24 cellular contexts compared by ENCODE assay signal in the genomic region with DNA sequence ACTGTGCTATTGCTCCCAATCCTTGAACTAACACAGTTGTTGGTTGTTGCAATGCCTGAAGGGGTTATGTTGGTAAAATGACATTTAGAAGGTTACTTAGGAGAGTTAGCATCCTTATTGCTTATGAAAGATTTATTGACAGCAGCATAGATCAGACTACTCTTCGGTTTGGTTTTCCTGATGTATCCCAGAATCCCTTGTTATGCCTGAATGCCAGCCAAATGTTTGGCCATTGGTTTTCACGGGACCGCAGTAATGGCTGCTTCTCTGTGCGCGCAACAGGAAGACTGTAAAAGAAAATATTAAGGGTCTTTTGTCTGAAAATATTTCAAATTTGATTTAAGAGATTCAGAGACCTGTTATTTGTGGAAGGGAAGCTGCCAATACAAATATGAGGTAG. TPM values are rescaled to one million over a fixed set of nuclear protein-coding genes. Genes with fewer than 3 reads are reported as not detected.
A peak's percentile ranks its signal among the peaks of the same experiment; 100 is the strongest.
DNase-seq lines count a peak whose midpoint lies in the region; ATAC-seq and TF ChIP-seq lines count a peak whose summit lies in the region.
"Had no signal": no experiment of that assay in that cellular context is flagged by ENCODE, and none has a peak within 500 bp of the region (broad histone marks: within the 10 kb centered on the region; RNA-seq: fewer than 3 reads in every experiment).

No MANE protein-coding gene starts in this region.

- TF ChIP-seq POLR2A in gastroesophageal sphincter (IDR thresholded peaks at IDR 0.05) (no peak), sigmoid colon (IDR thresholded peaks at IDR 0.05) (no peak)

- no peaks in the 10 kb centered on the region for H3K27me3 ChIP-seq in right cardiac atrium (ENCODE audit: control insufficient read depth, insufficient read depth)
- no peaks in the 10 kb centered on the region for H3K27me3 ChIP-seq in gastroesophageal sphincter
- no peaks in the 10 kb centered on the region for H3K27me3 ChIP-seq in sigmoid colon
- H3K27me3 ChIP-seq: pancreas, upper lobe of right lung had no signal

- peaks cover 2% of the 10 kb centered on the region for H3K4me1 ChIP-seq in right cardiac atrium (ENCODE audit: control insufficient read depth, insufficient read depth, low read length)
- H3K4me1 ChIP-seq in gastroesophageal sphincter = peaks cover 5 to 99% (median 31%) of the 10 kb centered on the region in 3 donors
- peaks cover 0 to 96% (median 83%) of the 10 kb centered on the region in 4 donors for H3K4me1 ChIP-seq in sigmoid colon
- H3K4me1 ChIP-seq: SJSA1 had no signal

- ATAC-seq in right cardiac atrium (no peak), Right ventricle myocardium superior (ENCODE audit: poor library complexity) (no peak), gastroesophageal sphincter (no peak), GM21737 (IDR thresholded peaks at IDR 0.05; ENCODE audit: unreplicated experiment) (no peak), HG03571 (IDR thresholded peaks at IDR 0.05; ENCODE audit: unreplicated experiment) (no peak)
- ATAC-seq: activated CD4-positive, alpha-beta T cell treated with anti-CD3 and anti-CD28 coated beads for 36 hours; activated T-cell treated with anti-CD3 and anti-CD28 coated beads, Interleukin-2, amount 50 U/mL, for 72 hours; left lobe of liver; upper lobe of right lung had no signal

- DNase-seq in right cardiac atrium (no peak), Right ventricle myocardium superior (no peak), sigmoid colon (no peak), SIG-M5 (lab: John Stamatoyannopoulos, UW) (no peak), NCI-H2227 treated with DMSO at 0.1 percent for 48 hours (lab: John Stamatoyannopoulos, UW) (no peak)
- DNase-seq: activated CD4-positive, alpha-beta T cell treated with anti-CD3 and anti-CD28 coated beads for 36 hours; activated naive CD4-positive, alpha-beta T cell treated with anti-CD3 and anti-CD28 coated beads, Interleukin-2, amount 10 ng/mL, durations not matched to agents 7 days and 5 days; activated T-cell treated with anti-CD3 and anti-CD28 coated beads, Interleukin-2, amount 50 U/mL, for 72 hours; cerebellar nuclear complex; COR-L47; DND-41; effector memory CD4-positive, alpha-beta T cell; NCI-H187 treated with DMSO at 0.1 percent for 48 hours; nephron progenitor cell; pancreas; PC-9; stimulated activated naive CD4-positive, alpha-beta T cell treated with Interleukin-2 at 50 U/mL for 16 hours; upper lobe of right lung had no signal

- 70% methylated on average over 5 of the region's 5 CpGs for WGBS in right cardiac atrium
- WGBS in gastroesophageal sphincter (ENCODE audit: low coverage in 1 of 2), 2 donors = 73 to 94% methylated on average over 5 of the region's 5 CpGs
- 88 to 89% methylated on average over 5 of the region's 5 CpGs for WGBS in sigmoid colon, 2 donors

- H3K36me3 ChIP-seq in gastroesophageal sphincter = peaks cover 5 to 10% of the 10 kb centered on the region in 2 donors
- H3K36me3 ChIP-seq in sigmoid colon = peaks cover 0 to 15% (median 4%) of the 10 kb centered on the region in 4 donors
- H3K36me3 ChIP-seq: SJSA1 had no signal

- H3K4me3 ChIP-seq in right cardiac atrium (ENCODE audit: low read length) = peak overlapping the region; percentile 31
- H3K4me3 ChIP-seq in gastroesophageal sphincter = peak overlapping the region in 1 of 2 donors; percentile 9
- no peak overlapping the region for H3K4me3 ChIP-seq in sigmoid colon
- H3K4me3 ChIP-seq: pancreas, PC-9, SJSA1, smooth muscle cell, upper lobe of right lung had no signal

- H3K9me3 ChIP-seq in right cardiac atrium (ENCODE audit: control insufficient read depth, low read length) (no peaks in the 10 kb centered on the region), gastroesophageal sphincter (no peaks in the 10 kb centered on the region), sigmoid colon (no peaks in the 10 kb centered on the region)
- H3K9me3 ChIP-seq: pancreas, SJSA1, upper lobe of right lung had no signal

- TF ChIP-seq EP300 in gastroesophageal sphincter (IDR thresholded peaks at IDR 0.05) = no peak
- TF ChIP-seq EP300 in sigmoid colon (IDR thresholded peaks at IDR 0.05) = no peak

- intact Hi-C loops in right cardiac atrium (cut with DNase I) (no loop called here), Right ventricle myocardium superior (cut with DNase I) (no loop called here), sigmoid colon (cut with DNase I) (no loop called here)

- TF ChIP-seq CTCF in gastroesophageal sphincter (IDR thresholded peaks at IDR 0.05) (no peak), sigmoid colon (IDR thresholded peaks at IDR 0.05) (no peak)

- H3K27ac ChIP-seq in right cardiac atrium (ENCODE audit: low read length) (peak overlapping the region; percentile 30), gastroesophageal sphincter (peak overlapping the region; percentile 44 to 97 (median 88)), sigmoid colon (peak overlapping the region in 3 of 4 donors; percentile 33 to 96 (median 95))
- H3K27ac ChIP-seq: PC-9, SJSA1, upper lobe of right lung had no signal

RNA-seq across cellular contexts. Expression of gene NFIA, which starts 8.2 kb away (rescaled TPM):
- total RNA-seq in right cardiac atrium = 100 to 1,000 TPM; 108 to 127 (median 113) TPM
- polyA plus RNA-seq in right cardiac atrium = 15.9 TPM
- total RNA-seq in Right ventricle myocardium superior = 89.5 TPM
- 100 to 1,000 TPM; 123 to 205 (median 149) TPM for total RNA-seq in gastroesophageal sphincter
- total RNA-seq in sigmoid colon = 100 to 1,000 TPM in 1 of 4 donors, 10 to 100 TPM in 3; 79.7 to 154 (median 89.1) TPM
- 1 to 10 TPM; 2.3 to 7.6 (median 4.2) TPM for polyA plus RNA-seq in sigmoid colon

Comparison
In these comparisons a context has a peak if more than half of its experiments do, and no peak if none do; other contexts are left out.
1. H3K27ac ChIP-seq: peak in every context shown above with its lines; median percentile 95 in sigmoid colon; 88 in gastroesophageal sphincter; 30 in right cardiac atrium.